ENCODE assay signal across 8 cellular contexts in the genomic region with DNA sequence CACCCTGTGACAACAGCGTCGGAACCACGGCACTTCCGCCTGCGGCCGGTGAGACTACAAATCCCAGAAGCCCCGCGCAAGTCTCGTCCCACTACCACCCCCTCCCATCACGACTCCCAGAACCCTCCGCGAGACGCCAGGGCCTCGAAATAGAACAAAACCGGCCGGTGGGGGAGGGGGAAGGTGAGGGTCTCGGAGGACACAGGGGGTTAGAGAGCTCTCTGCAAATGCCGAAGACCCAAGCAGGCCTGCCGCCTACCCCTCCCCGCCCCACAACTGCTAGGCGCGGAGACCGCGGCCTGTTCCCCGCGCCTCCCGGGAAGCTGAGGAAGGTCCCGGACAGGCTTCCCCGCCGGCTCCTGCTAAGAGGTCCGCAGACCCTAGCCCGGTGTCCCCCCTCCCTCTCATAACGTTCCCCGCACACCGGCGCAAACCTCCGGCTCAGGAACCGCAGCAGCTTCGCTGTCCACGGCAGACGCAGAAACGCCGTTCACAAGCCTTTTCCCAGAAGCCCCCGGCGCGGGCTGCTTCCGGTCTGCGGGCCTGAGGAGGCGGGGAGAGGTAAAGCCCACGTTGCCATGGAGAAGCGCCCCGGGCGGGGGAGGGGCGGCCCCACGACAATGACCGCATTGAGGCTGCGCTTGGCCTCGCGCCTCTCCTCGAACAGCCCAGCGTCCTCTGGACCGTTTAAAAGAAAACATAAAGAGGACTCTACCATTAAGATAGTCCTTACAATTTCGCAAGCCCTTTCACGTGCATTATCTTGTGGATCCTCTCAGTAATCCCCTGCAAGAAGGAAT. TPM values are rescaled to one million over a fixed set of nuclear protein-coding genes. Genes with fewer than 3 reads are reported as not detected.
A peak's percentile ranks its signal among the peaks of the same experiment; 100 is the strongest.
DNase-seq lines count a peak whose midpoint lies in the region; ATAC-seq and TF ChIP-seq lines count a peak whose summit lies in the region.

A gene (minus strand): TSS at position 485 of the 800 bp plus-strand sequence. CDS start 3,770 bp downstream, outside the sequence.

- peaks cover 13% of the 10 kb centered on the region for H3K4me1 Mint-ChIP-seq in activated T-helper 17 cell treated with anti-CD3 and anti-CD28 coated beads, Interleukin-2, amount 50 U/mL, for 72 hours
- H3K4me1 Mint-ChIP-seq in naive thymus-derived CD8-positive, alpha-beta T cell: peaks cover 19 to 65% (median 48%) of the 10 kb centered on the region in 4 donors

- H4K20me1 ChIP-seq in fibroblast of lung (ENCODE audit: control insufficient read depth, extremely low read depth, insufficient read depth, low read length): peaks cover 8% of the 10 kb centered on the region

- no peaks in the 10 kb centered on the region for H3K27me3 Mint-ChIP-seq in activated T-helper 17 cell treated with anti-CD3 and anti-CD28 coated beads, Interleukin-2, amount 50 U/mL, for 72 hours
- H3K27me3 Mint-ChIP-seq in naive thymus-derived CD8-positive, alpha-beta T cell: no peaks in the 10 kb centered on the region

- peaks cover 4% of the 10 kb centered on the region for H3K36me3 ChIP-seq in fibroblast of lung (ENCODE audit: control insufficient read depth, insufficient read depth, low read length)

- H3K27me3 ChIP-seq in fibroblast of lung (ENCODE audit: control insufficient read depth, insufficient read depth, low read length): no peaks in the 10 kb centered on the region

- CTCF ChIA-PET in RWPE1 (lab: Yijun Ruan, JAX): no interaction called here

- H3K9me3 ChIP-seq in fibroblast of lung (ENCODE audit: control insufficient read depth, insufficient read depth, low read depth, low read length): no peaks in the 10 kb centered on the region

- H3K4me2 ChIP-seq in fibroblast of lung (ENCODE audit: extremely low read depth, insufficient read depth, low read length): peak within 1 kb of the TSS; percentile 92

- H3K79me2 ChIP-seq in fibroblast of lung (ENCODE audit: control insufficient read depth, insufficient read depth, low read length): peaks cover 43% of the 10 kb centered on the region

- DNase-seq in Daoy (ENCODE audit: low read depth) (peak; percentile 92), GOT3 (lab: John Stamatoyannopoulos, UW) (peak; percentile 63), LNCaP clone FGC (ENCODE audit: low read depth) (peak; percentile 85), RWPE1 (ENCODE audit: low spot score) (peak; percentile 83), fibroblast of lung (ENCODE audit: low read depth in 2 of 2) (peak; percentile 90 to 91)
- peak; percentile 86 to 96 (median 90) for DNase-seq in naive thymus-derived CD8-positive, alpha-beta T cell
- DNase-seq in stimulated activated naive CD4-positive, alpha-beta T cell (lab: John Stamatoyannopoulos, UW): peak; percentile 79 to 89 (median 85)

- peak within 1 kb of the TSS; percentile 99 for H3K27ac Mint-ChIP-seq in activated T-helper 17 cell treated with anti-CD3 and anti-CD28 coated beads, Interleukin-2, amount 50 U/mL, for 72 hours
- peak within 1 kb of the TSS; percentile 92 to 99 (median 98) for H3K27ac Mint-ChIP-seq in naive thymus-derived CD8-positive, alpha-beta T cell

- peaks cover 2% of the 10 kb centered on the region for H3K4me1 ChIP-seq in fibroblast of lung (ENCODE audit: control insufficient read depth, extremely low read depth, insufficient read depth, low read length)

- H3K9ac ChIP-seq in fibroblast of lung (ENCODE audit: insufficient read depth, low read length): peak within 1 kb of the TSS; percentile 97

- peak within 1 kb of the TSS; percentile 98 for H3K4me3 Mint-ChIP-seq in activated T-helper 17 cell treated with anti-CD3 and anti-CD28 coated beads, Interleukin-2, amount 50 U/mL, for 72 hours
- peak within 1 kb of the TSS; percentile 95 to 100 (median 98) for H3K4me3 Mint-ChIP-seq in naive thymus-derived CD8-positive, alpha-beta T cell

- no peaks in the 10 kb centered on the region for H3K9me3 Mint-ChIP-seq in activated T-helper 17 cell treated with anti-CD3 and anti-CD28 coated beads, Interleukin-2, amount 50 U/mL, for 72 hours
- H3K9me3 Mint-ChIP-seq in naive thymus-derived CD8-positive, alpha-beta T cell: no peaks in the 10 kb centered on the region

- POLR2A ChIA-PET in RWPE1 (lab: Yijun Ruan, JAX; ENCODE audit: low non-redundant PET): no interaction called here
- POLR2A ChIA-PET in naive thymus-derived CD8-positive, alpha-beta T cell (lab: Charles Lee): interaction anchor here (0.6 to 3.5 kb wide), 16 partner anchors 11 to 785 kb away, joined by 3 to 29 read pairs (median 4); a partner anchor contains a TSS

- peak within 1 kb of the TSS; percentile 92 for H3K4me3 ChIP-seq in LNCaP clone FGC (ENCODE audit: low read depth, low read length)
- H3K4me3 ChIP-seq in fibroblast of lung (replicated peaks in 1 of 4; ENCODE audit: control extremely low read depth in 1 of 4, insufficient read depth in 1 of 4, low read depth in 3 of 4, low read length in 4 of 4): peak within 1 kb of the TSS; percentile 70 to 93 (median 83)

- TF ChIP-seq CTCF in LNCaP clone FGC (IDR thresholded peaks at IDR 0.05; ENCODE audit: control insufficient read depth, extremely low read depth, insufficient read depth) (no peak), RWPE1 (conservative IDR thresholded peaks at IDR 0.05; ENCODE audit: low read depth) (no peak), fibroblast of lung (conservative IDR thresholded peaks at IDR 0.05 in 1 of 2, IDR thresholded peaks at IDR 0.05 in 1 of 2; ENCODE audit: low read depth in 1 of 2, low read length in 2 of 2) (no peak)

- H2AFZ ChIP-seq in fibroblast of lung (ENCODE audit: low read length): peak within 1 kb of the TSS; percentile 89

- H3K27ac ChIP-seq in RWPE1: peak within 1 kb of the TSS; percentile 88
- peak within 1 kb of the TSS; percentile 96 for H3K27ac ChIP-seq in fibroblast of lung (ENCODE audit: insufficient read depth, low read length)

- peak; percentile 92 for ATAC-seq in activated T-helper 17 cell treated with anti-CD3 and anti-CD28 coated beads, Interleukin-2, amount 50 U/mL, for 72 hours (replicated peaks)
- peak; percentile 84 to 87 for ATAC-seq in naive thymus-derived CD8-positive, alpha-beta T cell

- peaks cover 31% of the 10 kb centered on the region for H3K36me3 Mint-ChIP-seq in activated T-helper 17 cell treated with anti-CD3 and anti-CD28 coated beads, Interleukin-2, amount 50 U/mL, for 72 hours (ENCODE audit: low read depth)
- H3K36me3 Mint-ChIP-seq in naive thymus-derived CD8-positive, alpha-beta T cell: peaks cover 0 to 24% (median 9%) of the 10 kb centered on the region in 3 donors

RNA-seq across cellular contexts. Expression of the gene that starts here (rescaled TPM):
- 27.0 and 29.3 TPM in 2 replicates for total RNA-seq in Daoy (2014; rRNA removed; shearing (Covaris generic))
- total RNA-seq in activated T-helper 17 cell treated with anti-CD3 and anti-CD28 coated beads, Interleukin-2, amount 50 U/mL, for 72 hours: 10 to 100 TPM; 36.3 to 37.6 TPM
- total RNA-seq in fibroblast of lung: 31.8 and 33.9 TPM in 2 replicates
- 16.3 and 16.9 TPM in 2 replicates for polyA plus RNA-seq in fibroblast of lung
- 13.2 and 13.4 TPM in 2 replicates for polyA plus RNA-seq in fibroblast of lung (2012)
- polyA minus RNA-seq in fibroblast of lung (ENCODE audit: low replicate concordance): 5.1 and 13.6 TPM in 2 replicates
- 100 to 1,000 TPM; 103 to 109 TPM for total RNA-seq in naive thymus-derived CD8-positive, alpha-beta T cell
- 10 to 100 TPM; 78.0 to 92.9 (median 90.2) TPM for polyA plus RNA-seq in naive thymus-derived CD8-positive, alpha-beta T cell

Comparison
In these comparisons a context has a peak if more than half of its experiments do, and no peak if none do; other contexts are left out.
1. Peak in every context shown above with its lines: DNase-seq, ATAC-seq, H3K4me3 ChIP-seq and H3K27ac ChIP-seq.